8 cellular contexts compared by ENCODE assay signal in the genomic region with DNA sequence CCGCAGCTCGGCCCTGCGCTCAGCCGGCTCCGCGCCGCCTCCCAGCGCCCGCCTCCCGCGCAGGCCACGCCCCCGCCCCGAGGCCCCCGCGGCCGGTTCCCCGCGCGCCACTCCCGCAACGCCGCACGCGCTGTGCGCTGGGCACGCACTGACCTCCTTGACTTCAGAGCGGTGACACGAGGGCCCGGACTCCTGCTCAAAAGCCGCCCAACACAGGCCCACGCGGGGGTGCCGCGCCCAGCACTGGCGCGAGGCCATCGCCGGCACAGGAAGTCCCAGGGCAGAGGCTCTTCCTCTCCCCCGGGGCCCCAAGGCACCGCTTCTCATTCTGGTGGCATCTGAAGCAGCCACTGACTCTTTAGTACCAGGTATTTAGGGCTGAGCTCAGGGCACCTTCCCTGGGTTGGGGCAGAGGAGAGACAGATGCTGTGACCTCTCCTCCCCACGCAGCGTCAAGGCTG. TPM values are rescaled to one million over a fixed set of nuclear protein-coding genes. Genes with fewer than 3 reads are reported as not detected.
A peak's percentile ranks its signal among the peaks of the same experiment; 100 is the strongest.
DNase-seq lines count a peak whose midpoint lies in the region; ATAC-seq, FAIRE-seq and TF ChIP-seq lines count a peak whose summit lies in the region.

No MANE protein-coding gene starts in this region.

- H3K27me3 ChIP-seq in BJ (ENCODE audit: control insufficient read depth, insufficient read depth, low read length), result no peaks in the 10 kb centered on the region
- H3K27me3 ChIP-seq in HL-60 (ENCODE audit: insufficient read depth, poor library complexity, severe bottlenecking), result no peaks in the 10 kb centered on the region
- H3K27me3 ChIP-seq in sigmoid colon, result no peaks in the 10 kb centered on the region

- DNase-seq in BJ (ENCODE audit: low read depth), result no peak
- peak; percentile 71 to 76 for DNase-seq in HL-60 (ENCODE audit: low read depth in 1 of 2, low spot score in 1 of 2)
- peak; percentile 45 to 75 (median 56) for DNase-seq in T-helper 1 cell
- peak in 44 of 51 donors; percentile 23 to 80 (median 56) for DNase-seq in hypothalamus (lab: John Stamatoyannopoulos, UW)
- peak; percentile 85 for DNase-seq in sigmoid colon
- DNase-seq in D721Med (ENCODE audit: insufficient read length, low spot score), result no peak

- POLR2A ChIA-PET in BJ (lab: Charles Lee), result no interaction called here

- ATAC-seq in GM19324 (IDR thresholded peaks at IDR 0.05; ENCODE audit: low FRiP score, unreplicated experiment), result peak; percentile 50

- WGBS in sigmoid colon, 2 donors, result 1% methylated on average over 43 of the region's 43 CpGs

- CTCF ChIA-PET in BJ (lab: Yijun Ruan, JAX), result interaction anchor here (0.6 to 15.5 kb wide), 9 partner anchors 12 to 891 kb away, joined by 3 to 268 read pairs (median 4); a partner anchor contains a TSS

- no peaks in the 10 kb centered on the region for H3K9me3 ChIP-seq in sigmoid colon

- no peak for TF ChIP-seq POLR2A in sigmoid colon (IDR thresholded peaks at IDR 0.05)

- TF ChIP-seq EP300 in sigmoid colon (IDR thresholded peaks at IDR 0.05), result no peak

- no peaks in the 10 kb centered on the region for H3K36me3 ChIP-seq in BJ (ENCODE audit: control insufficient read depth, insufficient read depth, low read length)
- no peaks in the 10 kb centered on the region for H3K36me3 ChIP-seq in sigmoid colon

- FAIRE-seq in D721Med (lab: Jason Lieb, UNC), result no peak

- peaks cover 0 to 66% (median 62%) of the 10 kb centered on the region in 4 donors for H3K4me1 ChIP-seq in sigmoid colon

- H3K27ac ChIP-seq in HL-60 (replicated peaks) (peak overlapping the region; percentile 91), angular gyrus (ENCODE audit: low read depth, low read length) (peak overlapping the region; percentile 87), sigmoid colon (peak overlapping the region; percentile 90 to 95 (median 93))

- H3K4me3 ChIP-seq in BJ (ENCODE audit: low read depth, low read length) (peak overlapping the region; percentile 72), HL-60 (replicated peaks; ENCODE audit: insufficient read depth, low read length) (peak overlapping the region; percentile 84), sigmoid colon (peak overlapping the region; percentile 57 to 82 (median 70))

- TF ChIP-seq CTCF in BJ (IDR thresholded peaks at IDR 0.05; ENCODE audit: insufficient read depth, low read depth, low read length) (no peak), HL-60 (IDR thresholded peaks at IDR 0.05; ENCODE audit: insufficient read depth, low read length) (no peak), sigmoid colon (IDR thresholded peaks at IDR 0.05) (no peak), D721Med (IDR thresholded peaks at IDR 0.05; ENCODE audit: insufficient read depth, missing control alignments) (no peak)

- intact Hi-C loops in sigmoid colon (cut with DNase I), result loop anchor here (2.0 kb wide), 2 partner anchors 13 to 19 kb away; a partner anchor contains a TSS

RNA-seq across cellular contexts. Expression of a gene that starts 12.4 kb away (rescaled TPM):
- polyA plus RNA-seq in BJ (2011; rRNA removed), result 4.5 and 6.3 TPM in 2 replicates
- polyA minus RNA-seq in BJ (2011; rRNA and poly(A)+ RNA removed), result 7.9 and 8.6 TPM in 2 replicates
- total RNA-seq in sigmoid colon, result 10 to 100 TPM; 12.5 to 41.0 (median 18.1) TPM
- polyA plus RNA-seq in sigmoid colon, result 10 to 100 TPM in 2 of 3 donors, 1 to 10 TPM in 1; 8.4 to 44.0 (median 17.1) TPM

Comparison
In these comparisons a context has a peak if more than half of its experiments do, and no peak if none do; other contexts are left out.
1. DNase-seq: peak in HL-60 (2 of 2), T-helper 1 cell (5 of 5), hypothalamus (44 of 51) and sigmoid colon (single experiment); none in BJ (single experiment) and D721Med (single experiment).
2. Peak in every context shown above with its lines, with median percentiles within 50 percentile points of each other: H3K4me3 ChIP-seq and H3K27ac ChIP-seq.